19 cellular contexts compared by ENCODE assay signal in the genomic region with DNA sequence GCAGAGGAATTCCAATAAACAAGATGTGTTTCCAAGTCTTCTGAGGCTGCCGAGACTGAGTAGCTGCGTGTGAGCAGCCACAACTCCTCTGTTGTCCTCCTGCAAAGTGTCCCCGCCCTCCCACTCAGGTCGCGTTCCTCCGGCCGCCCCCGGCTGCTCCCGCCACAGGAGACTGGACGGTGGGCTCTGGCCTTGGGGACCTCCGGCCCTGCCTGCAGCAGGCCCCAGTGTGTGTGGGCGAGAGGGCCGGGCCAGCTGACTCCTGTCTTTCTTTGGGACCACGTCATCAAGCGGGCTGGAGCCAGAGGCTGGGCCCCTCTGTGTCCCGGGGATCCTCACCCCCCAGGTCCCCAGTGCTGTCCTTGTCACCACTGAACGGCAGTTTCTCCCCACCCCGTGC.
DNase-seq lines count a peak whose midpoint lies in the region; TF ChIP-seq lines count a peak whose summit lies in the region.
"Had no signal": no experiment of that assay in that cellular context is flagged by ENCODE, and none has a peak within 500 bp of the region (broad histone marks: within the 10 kb centered on the region; RNA-seq: fewer than 3 reads in every experiment).

No MANE protein-coding gene starts in this region.

- peaks cover 7% of the 10 kb centered on the region for H3K4me1 Mint-ChIP-seq in activated T-helper 2 cell treated with anti-CD3 and anti-CD28 coated beads, Interferon-gamma antibody, Interleukin-2, Interleukin-4, amounts not matched to agents 10 μg/mL and 5 μg/mL and 100 μg/mL, durations not matched to agents 14 hours and 24 hours and 36 hours (ENCODE audit: low read depth)

- no peak overlapping the region for H3K27ac Mint-ChIP-seq in activated T-helper 2 cell treated with anti-CD3 and anti-CD28 coated beads, Interferon-gamma antibody, Interleukin-2, Interleukin-4, amounts not matched to agents 10 μg/mL and 5 μg/mL and 100 μg/mL, durations not matched to agents 14 hours and 24 hours and 36 hours
- H3K27ac Mint-ChIP-seq: activated CD4-positive, alpha-beta T cell treated with anti-CD3 and anti-CD28 coated beads, Interleukin-2, amount 10 ng/mL, durations not matched to agents 24 days and 14 days; naive thymus-derived CD8-positive, alpha-beta T cell had no signal

- H3K36me3 ChIP-seq in parathyroid adenoma (ENCODE audit: control insufficient read depth, insufficient read depth, low read length): no peaks in the 10 kb centered on the region
- H3K36me3 ChIP-seq: ascending aorta, colonic mucosa had no signal

- H3K27ac ChIP-seq in parathyroid adenoma: peak overlapping the region; percentile 32
- H3K27ac ChIP-seq: ascending aorta, colonic mucosa, RWPE1 had no signal

- H3K4me3 ChIP-seq in AG10803 (ENCODE audit: low read length) (no peak overlapping the region), parathyroid adenoma (ENCODE audit: low read depth, low read length) (no peak overlapping the region)
- H3K4me3 ChIP-seq: ascending aorta, colonic mucosa had no signal

- H3K4me2 ChIP-seq in parathyroid adenoma (ENCODE audit: low read length): no peak overlapping the region

- no peaks in the 10 kb centered on the region for H3K27me3 Mint-ChIP-seq in activated T-helper 2 cell treated with anti-CD3 and anti-CD28 coated beads, Interferon-gamma antibody, Interleukin-2, Interleukin-4, amounts not matched to agents 10 μg/mL and 5 μg/mL and 100 μg/mL, durations not matched to agents 14 hours and 24 hours and 36 hours (ENCODE audit: low read depth)
- H3K27me3 Mint-ChIP-seq: activated CD4-positive, alpha-beta T cell treated with anti-CD3 and anti-CD28 coated beads, Interleukin-2, amount 10 ng/mL, durations not matched to agents 24 days and 14 days; naive thymus-derived CD8-positive, alpha-beta T cell had no signal

- H2AFZ ChIP-seq in parathyroid adenoma: peak overlapping the region; percentile 86

- peaks cover 7% of the 10 kb centered on the region for H3K9me3 Mint-ChIP-seq in activated T-helper 2 cell treated with anti-CD3 and anti-CD28 coated beads, Interferon-gamma antibody, Interleukin-2, Interleukin-4, amounts not matched to agents 10 μg/mL and 5 μg/mL and 100 μg/mL, durations not matched to agents 14 hours and 24 hours and 36 hours

- intact Hi-C loops in activated T-helper 2 cell treated with anti-CD3 and anti-CD28 coated beads, Interferon-gamma antibody, Interleukin-2, Interleukin-4, amounts not matched to agents 10 μg/mL and 5 μg/mL and 100 μg/mL, durations not matched to agents 14 hours and 24 hours and 36 hours (cut with micrococcal nuclease): no loop called here

- no peaks in the 10 kb centered on the region for H3K36me3 Mint-ChIP-seq in activated T-helper 2 cell treated with anti-CD3 and anti-CD28 coated beads, Interferon-gamma antibody, Interleukin-2, Interleukin-4, amounts not matched to agents 10 μg/mL and 5 μg/mL and 100 μg/mL, durations not matched to agents 14 hours and 24 hours and 36 hours (ENCODE audit: low read depth)

- DNase-seq in AG10803 (ENCODE audit: low read depth) (peak; percentile 8), astrocyte of the hippocampus (ENCODE audit: low read depth, low spot score) (peak; percentile 5), islet precursor cell (peak; percentile 48), HCEC 1CT (no peak), DMS 273 (lab: John Stamatoyannopoulos, UW; ENCODE audit: unreplicated experiment) (no peak), NCI-H446 treated with DMSO at 0.1 percent for 48 hours (lab: John Stamatoyannopoulos, UW) (no peak)
- no peak for DNase-seq in activated T-helper 2 cell treated with anti-CD3 and anti-CD28 coated beads, Interferon-gamma antibody, Interleukin-2, Interleukin-4, amounts not matched to agents 10 μg/mL and 5 μg/mL and 100 μg/mL, durations not matched to agents 14 hours and 24 hours and 36 hours (ENCODE audit: low spot score)
- DNase-seq: activated CD4-positive, alpha-beta T cell treated with anti-CD3 and anti-CD28 coated beads, Interleukin-2, amount 10 ng/mL, durations not matched to agents 24 days and 14 days; activated naive CD4-positive, alpha-beta T cell treated with Interleukin-2 at 50 U/mL for 16 hours; colonic mucosa; foreskin melanocyte; naive thymus-derived CD8-positive, alpha-beta T cell; NCI-H1436 treated with DMSO at 0.1 percent for 48 hours; stimulated activated naive CD4-positive, alpha-beta T cell treated with Interleukin-2 at 50 U/mL for 16 hours; SW 1271; trophoblast cell had no signal

- peaks cover 2% of the 10 kb centered on the region for H3K4me1 ChIP-seq in parathyroid adenoma
- H3K4me1 ChIP-seq: ascending aorta, colonic mucosa had no signal

- H3K79me2 ChIP-seq in parathyroid adenoma: no peaks in the 10 kb centered on the region

- H3K9me3 ChIP-seq in parathyroid adenoma (ENCODE audit: control insufficient read depth, low read length): no peaks in the 10 kb centered on the region
- H3K9me3 ChIP-seq: ascending aorta, colonic mucosa had no signal

- no peak overlapping the region for H3K9ac ChIP-seq in parathyroid adenoma

- no peaks in the 10 kb centered on the region for H3K27me3 ChIP-seq in parathyroid adenoma (ENCODE audit: control insufficient read depth, insufficient read depth, low read length)
- H3K27me3 ChIP-seq: ascending aorta, colonic mucosa had no signal

- no peak overlapping the region for H3K4me3 Mint-ChIP-seq in activated T-helper 2 cell treated with anti-CD3 and anti-CD28 coated beads, Interferon-gamma antibody, Interleukin-2, Interleukin-4, amounts not matched to agents 10 μg/mL and 5 μg/mL and 100 μg/mL, durations not matched to agents 14 hours and 24 hours and 36 hours (ENCODE audit: low read depth)
- H3K4me3 Mint-ChIP-seq: activated CD4-positive, alpha-beta T cell treated with anti-CD3 and anti-CD28 coated beads, Interleukin-2, amount 10 ng/mL, durations not matched to agents 24 days and 14 days; naive thymus-derived CD8-positive, alpha-beta T cell had no signal

- TF ChIP-seq CTCF in AG10803 (conservative IDR thresholded peaks at IDR 0.05; ENCODE audit: low read length): no peak
- no peak for TF ChIP-seq CTCF in parathyroid adenoma (IDR thresholded peaks at IDR 0.05)

Comparison
In these comparisons a context has a peak if more than half of its experiments do, and no peak if none do; other contexts are left out.
1. DNase-seq: peak in AG10803 (single experiment), astrocyte of the hippocampus (single experiment) and islet precursor cell (single experiment); none in HCEC 1CT (single experiment), DMS 273 (single experiment), activated T-helper 2 cell treated with anti-CD3 and anti-CD28 coated beads, Interferon-gamma antibody, Interleukin-2, Interleukin-4, amounts not matched to agents 10 μg/mL and 5 μg/mL and 100 μg/mL, durations not matched to agents 14 hours and 24 hours and 36 hours (single experiment) and NCI-H446 treated with DMSO at 0.1 percent for 48 hours (single experiment).